Comparison of ENCODE assay signal across 27 cellular contexts in genomic region chr17:37233001-37233400, GRCh38.
"Had no signal": no experiment of that assay in that cellular context is flagged by ENCODE, and none has a peak within 500 bp of the region (broad histone marks: within the 10 kb centered on the region; RNA-seq: fewer than 3 reads in every experiment).

No MANE protein-coding gene starts in this region.

- H3K4me3 Mint-ChIP-seq: activated CD4-positive, alpha-beta memory T cell treated with anti-CD3 and anti-CD28 coated beads, Interleukin-2, amount 10 ng/mL, durations not matched to agents 7 days and 5 days; activated CD4-positive, alpha-beta T cell treated with anti-CD3 and anti-CD28 coated beads, Interleukin-2, amount 10 ng/mL, durations not matched to agents 7 days and 5 days; activated naive CD4-positive, alpha-beta T cell treated with anti-CD3 and anti-CD28 coated beads for 36 hours; activated naive CD8-positive, alpha-beta T cell treated with anti-CD3 and anti-CD28 coated beads, Interleukin-2, amount 10 ng/mL, durations not matched to agents 7 days and 5 days; activated T-helper 17 cell treated with anti-CD3 and anti-CD28 coated beads, Interleukin-2, amount 50 U/mL, for 72 hours; T-cell had no signal

- H3K27me3 Mint-ChIP-seq: activated CD4-positive, alpha-beta memory T cell treated with anti-CD3 and anti-CD28 coated beads, Interleukin-2, amount 10 ng/mL, durations not matched to agents 7 days and 5 days; activated CD4-positive, alpha-beta T cell treated with anti-CD3 and anti-CD28 coated beads, Interleukin-2, amount 10 ng/mL, durations not matched to agents 7 days and 5 days; activated naive CD8-positive, alpha-beta T cell treated with anti-CD3 and anti-CD28 coated beads, Interleukin-2, amount 10 ng/mL, durations not matched to agents 7 days and 5 days; activated T-helper 17 cell treated with anti-CD3 and anti-CD28 coated beads, Interleukin-2, amount 50 U/mL, for 72 hours; T-cell had no signal

- FAIRE-seq: bronchial epithelial cell, K562 had no signal

- H3K9me3 Mint-ChIP-seq: activated CD4-positive, alpha-beta memory T cell treated with anti-CD3 and anti-CD28 coated beads, Interleukin-2, amount 10 ng/mL, durations not matched to agents 7 days and 5 days; activated CD4-positive, alpha-beta T cell treated with anti-CD3 and anti-CD28 coated beads, Interleukin-2, amount 10 ng/mL, durations not matched to agents 7 days and 5 days; activated naive CD4-positive, alpha-beta T cell treated with anti-CD3 and anti-CD28 coated beads for 36 hours; activated naive CD8-positive, alpha-beta T cell treated with anti-CD3 and anti-CD28 coated beads, Interleukin-2, amount 10 ng/mL, durations not matched to agents 7 days and 5 days; activated T-helper 17 cell treated with anti-CD3 and anti-CD28 coated beads, Interleukin-2, amount 50 U/mL, for 72 hours; T-cell had no signal

- H3K27ac Mint-ChIP-seq: activated CD4-positive, alpha-beta memory T cell treated with anti-CD3 and anti-CD28 coated beads, Interleukin-2, amount 10 ng/mL, durations not matched to agents 7 days and 5 days; activated CD4-positive, alpha-beta T cell treated with anti-CD3 and anti-CD28 coated beads, Interleukin-2, amount 10 ng/mL, durations not matched to agents 7 days and 5 days; activated naive CD4-positive, alpha-beta T cell treated with anti-CD3 and anti-CD28 coated beads for 36 hours; activated naive CD8-positive, alpha-beta T cell treated with anti-CD3 and anti-CD28 coated beads, Interleukin-2, amount 10 ng/mL, durations not matched to agents 7 days and 5 days; activated T-helper 17 cell treated with anti-CD3 and anti-CD28 coated beads, Interleukin-2, amount 50 U/mL, for 72 hours; T-cell had no signal

- ATAC-seq: activated T-helper 17 cell treated with anti-CD3 and anti-CD28 coated beads, Interleukin-2, amount 50 U/mL, for 72 hours; K562; Panc1; Right ventricle myocardium inferior; T-cell had no signal

- H3K4me1 Mint-ChIP-seq: activated CD4-positive, alpha-beta memory T cell treated with anti-CD3 and anti-CD28 coated beads, Interleukin-2, amount 10 ng/mL, durations not matched to agents 7 days and 5 days; activated CD4-positive, alpha-beta T cell treated with anti-CD3 and anti-CD28 coated beads, Interleukin-2, amount 10 ng/mL, durations not matched to agents 7 days and 5 days; activated naive CD8-positive, alpha-beta T cell treated with anti-CD3 and anti-CD28 coated beads, Interleukin-2, amount 10 ng/mL, durations not matched to agents 7 days and 5 days; activated T-helper 17 cell treated with anti-CD3 and anti-CD28 coated beads, Interleukin-2, amount 50 U/mL, for 72 hours; T-cell had no signal

- DNase-seq: activated CD4-positive, alpha-beta memory T cell treated with anti-CD3 and anti-CD28 coated beads, Interleukin-2, amount 10 ng/mL, durations not matched to agents 7 days and 5 days; activated CD4-positive, alpha-beta T cell treated with anti-CD3 and anti-CD28 coated beads, Interleukin-2, amount 10 ng/mL, durations not matched to agents 7 days and 5 days; activated CD4-positive, CD25-positive, alpha-beta regulatory T cell; activated gamma-delta T cell; activated naive CD4-positive, alpha-beta T cell treated with anti-CD3 and anti-CD28 coated beads for 36 hours; activated naive CD8-positive, alpha-beta T cell treated with anti-CD3 and anti-CD28 coated beads, Interleukin-2, amount 10 ng/mL, durations not matched to agents 7 days and 5 days; activated T-cell treated with anti-CD3 and anti-CD28 coated beads for 4 hours; activated T-cell treated with anti-CD3 and anti-CD28 coated beads, Interleukin-2, amount 50 U/mL, for 48 hours; adrenal gland; aorta; Karpas-422; MM.1S; NCI-H1105; NCI-H1436; NCI-H187; NCI-H2081; NCI-H2171 treated with DMSO at 0.1 percent for 48 hours; NCI-H510A treated with DMSO at 0.1 percent for 48 hours; NCI-H69; NK-92 treated with Interleukin-12 subunit alpha and Interleukin-12 subunit beta, amount 100 ng/mL, for 24 hours; RPMI8226; T-cell had no signal
